ENCODE assay signal across 8 cellular contexts in genomic region chr2:238427435-238428162, GRCh38. TPM values are rescaled to one million over a fixed set of nuclear protein-coding genes. Genes with fewer than 3 reads are reported as not detected.
DNase-seq lines count a peak whose midpoint lies in the region; ATAC-seq and TF ChIP-seq lines count a peak whose summit lies in the region.

No MANE protein-coding gene starts in this region.

- H3K4me1 ChIP-seq in HEK293 (ENCODE audit: control insufficient read depth, insufficient read depth, low read length) (peaks cover 10% of the 10 kb centered on the region), psoas muscle (peaks cover 18% of the 10 kb centered on the region)

- CTCF ChIA-PET in HEK293 (lab: Yijun Ruan, JAX): interaction anchor here (0.6 to 1.5 kb wide), 3 partner anchors 12 to 259 kb away, joined by 3 to 5 read pairs (median 4); no protein-coding TSS in a partner anchor

- ATAC-seq in psoas muscle: peak in 3 of 4 donors; percentile 29 to 42 (median 34)
- no peak for ATAC-seq in HG02610 (IDR thresholded peaks at IDR 0.05; ENCODE audit: unreplicated experiment)
- no peak for ATAC-seq in GM21360 (IDR thresholded peaks at IDR 0.05; ENCODE audit: unreplicated experiment)

- H3K9me3 ChIP-seq in HEK293 (ENCODE audit: control insufficient read depth, insufficient read depth, low read depth, low read length) (no peaks in the 10 kb centered on the region), SU-DHL-6 (ENCODE audit: insufficient read depth, low read length) (no peaks in the 10 kb centered on the region), psoas muscle (peaks cover 4% of the 10 kb centered on the region)

- peaks cover 0 to 13% of the 10 kb centered on the region in 2 experiments; a peak in 2 of 3 replicates for H3K36me3 ChIP-seq in HEK293 (ENCODE audit: control insufficient read depth in 2 of 2, insufficient read depth in 1 of 2, low read length in 2 of 2)
- no peaks in the 10 kb centered on the region for H3K36me3 ChIP-seq in SU-DHL-6 (ENCODE audit: low read length)
- no peaks in the 10 kb centered on the region for H3K36me3 ChIP-seq in psoas muscle (ENCODE audit: insufficient read depth in 1 of 2, low read depth in 1 of 2)

- peaks cover 3% of the 10 kb centered on the region; the same call in 1 of the 2 replicates for H4K20me1 ChIP-seq in SU-DHL-6 (ENCODE audit: low read depth, low read length)

- peak overlapping the region; percentile 55 for H3K4me2 ChIP-seq in SU-DHL-6 (ENCODE audit: low read depth, low read length, poor library complexity, severe bottlenecking)

- H3K27me3 ChIP-seq in SU-DHL-6 (ENCODE audit: low read length) (no peaks in the 10 kb centered on the region), psoas muscle (ENCODE audit: insufficient read depth in 3 of 3, low read length in 2 of 3) (no peaks in the 10 kb centered on the region)

- POLR2A ChIA-PET in HEK293 (lab: Yijun Ruan, JAX): interaction anchor here (1.0 kb wide), 2 partner anchors 10 to 12 kb away, joined by 3 to 5 read pairs; no protein-coding TSS in a partner anchor

- no peak; the same call in 1 of the 2 replicates for TF ChIP-seq CTCF in HEK293 (tag by site-specific recombination; IDR thresholded peaks at IDR 0.05)
- TF ChIP-seq CTCF in SU-DHL-6 (IDR thresholded peaks at IDR 0.05; ENCODE audit: insufficient read depth, low read length, poor library complexity, severe bottlenecking): no peak
- no peak for TF ChIP-seq CTCF in fibroblast of pulmonary artery (IDR thresholded peaks at IDR 0.05; ENCODE audit: low read length, missing control alignments)
- no peak for TF ChIP-seq CTCF in psoas muscle (IDR thresholded peaks at IDR 0.05)

- H3K27ac ChIP-seq in HEK293 (ENCODE audit: extremely low read depth, low read depth, low read length) (peak overlapping the region; percentile 96), SU-DHL-6 (ENCODE audit: low read depth, low read length) (peak overlapping the region; percentile 77), psoas muscle (peak overlapping the region; percentile 98)

- H3K9ac ChIP-seq in SU-DHL-6 (ENCODE audit: low read length): peak overlapping the region; percentile 97

- peak; percentile 58 for DNase-seq in CD1c-positive myeloid dendritic cell (ENCODE audit: extremely low spot score)
- DNase-seq in fibroblast of pulmonary artery (ENCODE audit: low read depth): peak; percentile 36
- peak; percentile 40 to 69 for DNase-seq in psoas muscle
- no peak for DNase-seq in foreskin melanocyte

- H3K4me3 ChIP-seq in HEK293 (ENCODE audit: low read depth, low read length): peak overlapping the region; percentile 85
- H3K4me3 ChIP-seq in SU-DHL-6 (ENCODE audit: insufficient read depth, low read length, poor library complexity, severe bottlenecking): peak overlapping the region; percentile 67
- peak overlapping the region; percentile 85 for H3K4me3 ChIP-seq in fibroblast of pulmonary artery (replicated peaks; ENCODE audit: low read depth, low read length)
- H3K4me3 ChIP-seq in psoas muscle: peak overlapping the region; percentile 98

- intact Hi-C loops in psoas muscle (cut with DNase I): no loop called here

- H2AFZ ChIP-seq in SU-DHL-6 (ENCODE audit: low read depth, low read length, severe bottlenecking): peak overlapping the region; percentile 68

- WGBS in psoas muscle, 3 donors: 6 to 10% (median 9%) methylated on average over 20 of the region's 20 CpGs

- H3K9me2 ChIP-seq in SU-DHL-6 (replicated peaks; ENCODE audit: insufficient read depth, low read length): no peaks in the 10 kb centered on the region

- peaks cover 56% of the 10 kb centered on the region for H3K79me2 ChIP-seq in SU-DHL-6 (ENCODE audit: insufficient read depth, low read length)

- H3F3A ChIP-seq in SU-DHL-6 (ENCODE audit: insufficient read depth): 0 out of 2 replicates have a peak, but pooled peaks cover 3% of the 10 kb centered on the region

TF ChIP-seq in HEK293, 187 proteins besides CTCF, POLR2A, EP300 and RAD21:
- TF ChIP-seq EGR2 (tag by site-specific recombination; IDR thresholded peaks at IDR 0.05; ENCODE audit: low read depth): peak; percentile 72
- TF ChIP-seq ZNF341 (tag by site-specific recombination; IDR thresholded peaks at IDR 0.05; ENCODE audit: low read depth): peak; percentile 71
- no peak for TF ChIP-seq ZNF580 (tag by site-specific recombination; IDR thresholded peaks at IDR 0.05)
- peak; percentile 83 for TF ChIP-seq ZFHX2 (tag by site-specific recombination; conservative IDR thresholded peaks at IDR 0.05)

RNA-seq across cellular contexts. Expression of gene ASB1, which starts 0.9 kb away (rescaled TPM):
- 10 to 100 TPM; 38.4 to 48.0 (median 43.6) TPM for total RNA-seq in psoas muscle
- polyA plus RNA-seq in psoas muscle: 10 to 100 TPM; 21.3 to 47.9 (median 30.0) TPM

Comparison
In these comparisons a context has a peak if more than half of its experiments do, and no peak if none do; other contexts are left out.
1. ATAC-seq: peak in psoas muscle (3 of 4); none in HG02610 (single experiment) and GM21360 (single experiment).
2. Peak in every context shown above with its lines, with median percentiles within 50 percentile points of each other: H3K27ac ChIP-seq and H3K4me3 ChIP-seq.